7 cellular contexts compared by ENCODE assay signal in genomic region chr7:5486389-5486755, GRCh38. TPM values are rescaled to one million over a fixed set of nuclear protein-coding genes. Genes with fewer than 3 reads are reported as not detected.
DNase-seq lines count a peak whose midpoint lies in the region; ATAC-seq and TF ChIP-seq lines count a peak whose summit lies in the region.
"Not testable (repeated sequence)": the region's sequence is repeated elsewhere in the genome, so short reads cannot be mapped to it uniquely, and the experiment has no call there.

No MANE protein-coding gene starts in this region.

- not testable (repeated sequence) for H3K27me3 ChIP-seq in breast epithelium

- H3K9me3 Mint-ChIP-seq in activated CD4-positive, alpha-beta T cell treated with anti-CD3 and anti-CD28 coated beads, Interleukin-2, amount 10 ng/mL, durations not matched to agents 24 days and 14 days = not testable (repeated sequence)

- not testable (repeated sequence) for H3K36me3 Mint-ChIP-seq in activated CD4-positive, alpha-beta T cell treated with anti-CD3 and anti-CD28 coated beads, Interleukin-2, amount 10 ng/mL, durations not matched to agents 24 days and 14 days (ENCODE audit: low read depth)

- not testable (repeated sequence) for DNase-seq in activated CD4-positive, alpha-beta T cell treated with anti-CD3 and anti-CD28 coated beads, Interleukin-2, amount 10 ng/mL, durations not matched to agents 24 days and 14 days; breast epithelium (ENCODE audit: low spot score in 2 of 2); foreskin fibroblast; mucosa of descending colon; skeletal muscle cell (ENCODE audit: low read depth)

- H3K4me1 Mint-ChIP-seq in activated CD4-positive, alpha-beta T cell treated with anti-CD3 and anti-CD28 coated beads, Interleukin-2, amount 10 ng/mL, durations not matched to agents 24 days and 14 days = peaks cover 13% of the 10 kb centered on the region

- H3K4me1 ChIP-seq in breast epithelium; mucosa of descending colon (ENCODE audit: low read depth): not testable (repeated sequence)

- peak overlapping the region; percentile 63 for H3K27ac ChIP-seq in KOPT-K1 (ENCODE audit: low read depth, low read length, poor library complexity, severe bottlenecking)
- H3K27ac ChIP-seq in breast epithelium = not testable (repeated sequence)

- TF ChIP-seq POLR2A in breast epithelium (IDR thresholded peaks at IDR 0.05) = not testable (repeated sequence)

- peaks cover 40% of the 10 kb centered on the region for H3K36me3 ChIP-seq in KOPT-K1 (ENCODE audit: insufficient read depth, low read length)
- H3K36me3 ChIP-seq in breast epithelium; mucosa of descending colon (ENCODE audit: low read depth): not testable (repeated sequence)

- peak; percentile 26 for ATAC-seq in GM18511 (IDR thresholded peaks at IDR 0.05; ENCODE audit: unreplicated experiment)
- ATAC-seq in mucosa of descending colon = not testable (repeated sequence)

- H3K27me3 Mint-ChIP-seq in activated CD4-positive, alpha-beta T cell treated with anti-CD3 and anti-CD28 coated beads, Interleukin-2, amount 10 ng/mL, durations not matched to agents 24 days and 14 days = not testable (repeated sequence)

- intact Hi-C loops in activated CD4-positive, alpha-beta T cell treated with anti-CD3 and anti-CD28 coated beads, Interleukin-2, amount 10 ng/mL, durations not matched to agents 24 days and 14 days (cut with micrococcal nuclease); breast epithelium (cut with DNase I; ENCODE audit: low total_unique reads); mucosa of descending colon (cut with DNase I, micrococcal nuclease): not testable (repeated sequence)

- H3K4me3 Mint-ChIP-seq in activated CD4-positive, alpha-beta T cell treated with anti-CD3 and anti-CD28 coated beads, Interleukin-2, amount 10 ng/mL, durations not matched to agents 24 days and 14 days = peak overlapping the region; percentile 96

- peak overlapping the region; percentile 48 to 62 (median 55) for H3K4me3 ChIP-seq in breast epithelium
- H3K4me3 ChIP-seq in foreskin fibroblast (ENCODE audit: low read depth in 1 of 2, low read length in 2 of 2) = peak overlapping the region; percentile 59 to 65
- H3K4me3 ChIP-seq in mucosa of descending colon = peak overlapping the region; percentile 26
- peak overlapping the region; percentile 51 for H3K4me3 ChIP-seq in skeletal muscle cell (ENCODE audit: low read depth, low read length)

- TF ChIP-seq CTCF in breast epithelium (IDR thresholded peaks at IDR 0.05); foreskin fibroblast (IDR thresholded peaks at IDR 0.05; ENCODE audit: low read depth, low read length); mucosa of descending colon (IDR thresholded peaks at IDR 0.05): not testable (repeated sequence)

- H3K27ac Mint-ChIP-seq in activated CD4-positive, alpha-beta T cell treated with anti-CD3 and anti-CD28 coated beads, Interleukin-2, amount 10 ng/mL, durations not matched to agents 24 days and 14 days = not testable (repeated sequence)

- not testable (repeated sequence) for H3K9me3 ChIP-seq in KOPT-K1 (ENCODE audit: insufficient read depth, low read length, poor library complexity, severe bottlenecking); breast epithelium; mucosa of descending colon

RNA-seq across cellular contexts. Expression of gene FBXL18, which starts 27.2 kb away (rescaled TPM):
- 15.7 and 16.3 TPM in 2 replicates for total RNA-seq in activated CD4-positive, alpha-beta T cell treated with anti-CD3 and anti-CD28 coated beads, Interleukin-2, amount 10 ng/mL, durations not matched to agents 24 days and 14 days
- 1 to 10 TPM; 3.7 to 4.6 (median 4.0) TPM for total RNA-seq in breast epithelium
- total RNA-seq in mucosa of descending colon = 10 to 100 TPM in 1 of 3 donors, 1 to 10 TPM in 2; 8.5 to 10.5 (median 9.8) TPM

RNA-seq across cellular contexts. Expression of gene ACTB, which starts 44.0 kb away (rescaled TPM):
- 7,275 and 7,450 TPM in 2 replicates for total RNA-seq in activated CD4-positive, alpha-beta T cell treated with anti-CD3 and anti-CD28 coated beads, Interleukin-2, amount 10 ng/mL, durations not matched to agents 24 days and 14 days
- total RNA-seq in breast epithelium (1,000 to 10,000 TPM; 1,501 to 2,393 (median 1,834) TPM), mucosa of descending colon (1,000 to 10,000 TPM; 4,159 to 6,919 (median 5,576) TPM)
